In the genomic region with DNA sequence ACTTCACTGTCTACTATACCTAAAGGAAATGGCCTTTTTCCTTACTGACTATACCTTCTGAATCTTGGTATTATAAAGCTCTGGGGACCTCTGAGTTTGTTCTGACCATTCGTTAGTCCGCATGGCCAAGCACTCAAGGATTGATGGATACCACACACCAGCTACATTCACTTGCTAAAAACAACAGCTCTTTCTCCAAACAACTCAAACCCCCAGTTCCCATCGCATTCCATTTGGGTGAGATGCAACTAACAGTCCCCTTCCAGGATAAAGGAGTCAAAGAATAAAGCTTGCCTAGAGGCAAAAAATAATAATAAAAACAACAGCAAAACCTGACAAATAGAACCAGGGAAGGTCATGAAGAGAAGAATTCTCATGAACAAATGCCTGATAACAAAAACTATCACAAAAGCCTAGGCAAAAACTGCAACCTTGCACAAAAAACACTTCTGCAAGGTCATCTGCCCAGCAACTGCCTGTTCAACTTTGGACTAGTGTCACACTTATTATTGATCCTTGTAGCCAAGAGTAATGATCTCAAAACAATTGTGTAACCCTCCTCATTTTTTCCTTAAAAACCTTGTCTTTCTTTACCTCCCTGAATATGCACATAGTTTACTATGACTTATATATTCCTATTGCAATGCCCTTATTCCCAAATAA, we compare ENCODE assay signal across 31 cellular contexts.
DNase-seq lines count a peak whose midpoint lies in the region; ATAC-seq and TF ChIP-seq lines count a peak whose summit lies in the region.
"Had no signal": no experiment of that assay in that cellular context is flagged by ENCODE, and none has a peak within 500 bp of the region (broad histone marks: within the 10 kb centered on the region; RNA-seq: fewer than 3 reads in every experiment).

No MANE protein-coding gene starts in this region.

- H3K9me3 Mint-ChIP-seq in stimulated activated effector memory CD8-positive, alpha-beta T cell treated with anti-CD3 and anti-CD28 coated beads, Interleukin-12 subunit alpha, Interleukin-12 subunit beta, amount 100 ng/mL, for 72 hours: peaks cover 7% of the 10 kb centered on the region
- no peaks in the 10 kb centered on the region for H3K9me3 Mint-ChIP-seq in glutamatergic neuron (ENCODE audit: unreplicated experiment)
- H3K9me3 Mint-ChIP-seq: activated B cell treated with CpG ODN at 0.5 μM for 24 hours; activated naive CD8-positive, alpha-beta T cell treated with anti-CD3 and anti-CD28 coated beads, Interleukin-2, amount 10 ng/mL, durations not matched to agents 7 days and 5 days; memory B cell had no signal

- H3K9me2 ChIP-seq in hepatocyte (replicated peaks; ENCODE audit: insufficient read depth): no peaks in the 10 kb centered on the region

- no peaks in the 10 kb centered on the region for H3K79me2 ChIP-seq in hepatocyte

- H3K27ac Mint-ChIP-seq in stimulated activated effector memory CD8-positive, alpha-beta T cell treated with anti-CD3 and anti-CD28 coated beads, Interleukin-12 subunit alpha, Interleukin-12 subunit beta, amount 100 ng/mL, for 72 hours: no peak overlapping the region
- H3K27ac Mint-ChIP-seq in glutamatergic neuron (ENCODE audit: unreplicated experiment): no peak overlapping the region
- H3K27ac Mint-ChIP-seq: activated B cell treated with CpG ODN at 0.5 μM for 24 hours; activated naive CD8-positive, alpha-beta T cell treated with anti-CD3 and anti-CD28 coated beads, Interleukin-2, amount 10 ng/mL, durations not matched to agents 7 days and 5 days; CD4-positive, alpha-beta T cell; memory B cell; T-cell had no signal

- intact Hi-C loops in right lobe of liver (cut with DNase I): no loop called here

- H2AFZ ChIP-seq in hepatocyte: no peak overlapping the region

- 54% methylated on average over 3 of the region's 3 CpGs for WGBS in hepatocyte (ENCODE audit: low lambda C conversion rate, missing lambda C conversion rate)
- 24% methylated on average over 3 of the region's 3 CpGs for WGBS in right lobe of liver (ENCODE audit: insufficient coverage, low coverage, low lambda C conversion rate, missing lambda C conversion rate)

- DNase-seq in Daoy (ENCODE audit: low read depth) (peak; percentile 1), NCI-H226 (peak; percentile 57), hepatocyte (ENCODE audit: low spot score) (no peak), right lobe of liver (no peak), glutamatergic neuron (no peak), dermis blood vessel endothelial cell (no peak)
- DNase-seq in stimulated activated effector memory CD8-positive, alpha-beta T cell treated with anti-CD3 and anti-CD28 coated beads, Interleukin-12 subunit alpha, Interleukin-12 subunit beta, amount 100 ng/mL, for 72 hours (ENCODE audit: low spot score in 2 of 2): no peak
- DNase-seq: activated B cell treated with CpG ODN at 0.5 μM for 24 hours; activated gamma-delta T cell treated with Interleukin-2 at 50 U/mL for 16 hours; activated naive CD8-positive, alpha-beta T cell treated with anti-CD3 and anti-CD28 coated beads, Interleukin-2, amount 10 ng/mL, durations not matched to agents 7 days and 5 days; activated T-cell treated with anti-CD3 and anti-CD28 coated beads, Interleukin-2, amount 50 U/mL, for 48 hours; caudate nucleus; CD4-positive, alpha-beta T cell; effector memory CD4-positive, alpha-beta T cell; H7; heart left ventricle; left colon; NCI-H1092 treated with DMSO at 0.1 percent for 48 hours; NCI-H1694 treated with DMSO at 0.1 percent for 48 hours; NCI-H446 treated with DMSO at 0.1 percent for 48 hours; NCI-H82; posterior cingulate gyrus; sigmoid colon; stimulated activated CD4-positive, alpha-beta T cell treated with anti-CD3 and anti-CD28 coated beads, Interleukin-12 subunit alpha, Interleukin-12 subunit beta, amount 100 ng/mL, for 4 hours; stimulated activated CD4-positive, alpha-beta T cell treated with anti-CD3 and anti-CD28 coated beads, Interleukin-2, amount 100 ng/mL, for 48 hours; T-cell; tibial artery had no signal

- no peaks in the 10 kb centered on the region for H4K20me1 ChIP-seq in hepatocyte (ENCODE audit: insufficient read depth, poor library complexity, severe bottlenecking)

- no peaks in the 10 kb centered on the region for H3K36me3 Mint-ChIP-seq in stimulated activated effector memory CD8-positive, alpha-beta T cell treated with anti-CD3 and anti-CD28 coated beads, Interleukin-12 subunit alpha, Interleukin-12 subunit beta, amount 100 ng/mL, for 72 hours
- no peaks in the 10 kb centered on the region for H3K36me3 Mint-ChIP-seq in glutamatergic neuron (ENCODE audit: unreplicated experiment)
- H3K36me3 Mint-ChIP-seq: activated naive CD8-positive, alpha-beta T cell treated with anti-CD3 and anti-CD28 coated beads, Interleukin-2, amount 10 ng/mL, durations not matched to agents 7 days and 5 days; memory B cell; T-cell had no signal

- H3K4me3 ChIP-seq in hepatocyte (no peak overlapping the region), right lobe of liver (no peak overlapping the region)
- H3K4me3 ChIP-seq: ascending aorta, coronary artery, heart left ventricle, sigmoid colon, tibial artery had no signal

- TF ChIP-seq CTCF in hepatocyte (IDR thresholded peaks at IDR 0.05; ENCODE audit: poor library complexity) (no peak), right lobe of liver (IDR thresholded peaks at IDR 0.05) (no peak), glutamatergic neuron (IDR thresholded peaks at IDR 0.05; ENCODE audit: partially characterized antibody, unreplicated experiment) (no peak)

- H3K9me3 ChIP-seq in hepatocyte (ENCODE audit: low read depth): no peaks in the 10 kb centered on the region
- no peaks in the 10 kb centered on the region for H3K9me3 ChIP-seq in right lobe of liver
- H3K9me3 ChIP-seq: ascending aorta, heart left ventricle, sigmoid colon, tibial artery had no signal

- H3K4me3 Mint-ChIP-seq in stimulated activated effector memory CD8-positive, alpha-beta T cell treated with anti-CD3 and anti-CD28 coated beads, Interleukin-12 subunit alpha, Interleukin-12 subunit beta, amount 100 ng/mL, for 72 hours: no peak overlapping the region
- H3K4me3 Mint-ChIP-seq in glutamatergic neuron (ENCODE audit: unreplicated experiment): no peak overlapping the region
- H3K4me3 Mint-ChIP-seq: activated B cell treated with CpG ODN at 0.5 μM for 24 hours; activated naive CD8-positive, alpha-beta T cell treated with anti-CD3 and anti-CD28 coated beads, Interleukin-2, amount 10 ng/mL, durations not matched to agents 7 days and 5 days; CD4-positive, alpha-beta T cell; memory B cell; T-cell had no signal

- peaks cover 9% of the 10 kb centered on the region for H3K4me1 ChIP-seq in hepatocyte (ENCODE audit: insufficient read depth)
- peaks cover 0 to 31% (median 7%) of the 10 kb centered on the region in 4 donors for H3K4me1 ChIP-seq in right lobe of liver
- H3K4me1 ChIP-seq: ascending aorta, heart left ventricle, sigmoid colon, tibial artery had no signal

- ATAC-seq in right lobe of liver: peak; percentile 79 to 87 (median 82)
- no peak for ATAC-seq in stimulated activated effector memory CD8-positive, alpha-beta T cell treated with anti-CD3 and anti-CD28 coated beads, Interleukin-12 subunit alpha, Interleukin-12 subunit beta, amount 100 ng/mL, for 72 hours
- no peak for ATAC-seq in HG02610 (IDR thresholded peaks at IDR 0.05; ENCODE audit: unreplicated experiment)
- ATAC-seq: heart left ventricle, left colon, T-cell had no signal

- no peaks in the 10 kb centered on the region for H3K27me3 Mint-ChIP-seq in glutamatergic neuron (ENCODE audit: unreplicated experiment)
- H3K27me3 Mint-ChIP-seq: activated B cell treated with CpG ODN at 0.5 μM for 24 hours; activated naive CD8-positive, alpha-beta T cell treated with anti-CD3 and anti-CD28 coated beads, Interleukin-2, amount 10 ng/mL, durations not matched to agents 7 days and 5 days; CD4-positive, alpha-beta T cell; memory B cell; T-cell had no signal

- no peaks in the 10 kb centered on the region for H3K36me3 ChIP-seq in hepatocyte (replicated peaks; ENCODE audit: insufficient read depth, low read depth)
- H3K36me3 ChIP-seq in right lobe of liver: no peaks in the 10 kb centered on the region
- H3K36me3 ChIP-seq: ascending aorta, heart left ventricle, sigmoid colon, tibial artery had no signal

- no peaks in the 10 kb centered on the region for H3K4me1 Mint-ChIP-seq in stimulated activated effector memory CD8-positive, alpha-beta T cell treated with anti-CD3 and anti-CD28 coated beads, Interleukin-12 subunit alpha, Interleukin-12 subunit beta, amount 100 ng/mL, for 72 hours
- H3K4me1 Mint-ChIP-seq in glutamatergic neuron (ENCODE audit: low read depth, unreplicated experiment): no peaks in the 10 kb centered on the region
- H3K4me1 Mint-ChIP-seq: activated B cell treated with CpG ODN at 0.5 μM for 24 hours; activated naive CD8-positive, alpha-beta T cell treated with anti-CD3 and anti-CD28 coated beads, Interleukin-2, amount 10 ng/mL, durations not matched to agents 7 days and 5 days; memory B cell; T-cell had no signal

- H3K27ac ChIP-seq in hepatocyte (peak overlapping the region; percentile 13), right lobe of liver (peak overlapping the region in 2 of 3 donors; percentile 12 to 26)
- H3K27ac ChIP-seq: ascending aorta, coronary artery, heart left ventricle, sigmoid colon, tibial artery had no signal

- H3K27me3 ChIP-seq in hepatocyte: no peaks in the 10 kb centered on the region
- H3K27me3 ChIP-seq in right lobe of liver: no peaks in the 10 kb centered on the region
- H3K27me3 ChIP-seq: ascending aorta, heart left ventricle, sigmoid colon, tibial artery had no signal

- no peak for TF ChIP-seq POLR2A in right lobe of liver (IDR thresholded peaks at IDR 0.05)

- no peak overlapping the region for H3K4me2 ChIP-seq in hepatocyte

Comparison
In these comparisons a context has a peak if more than half of its experiments do, and no peak if none do; other contexts are left out.
1. DNase-seq: peak in Daoy (single experiment) and NCI-H226 (single experiment); none in hepatocyte (single experiment), right lobe of liver (0 of 3), stimulated activated effector memory CD8-positive, alpha-beta T cell treated with anti-CD3 and anti-CD28 coated beads, Interleukin-12 subunit alpha, Interleukin-12 subunit beta, amount 100 ng/mL, for 72 hours (0 of 2), glutamatergic neuron (single experiment) and dermis blood vessel endothelial cell (single experiment).
2. ATAC-seq: peak in right lobe of liver (4 of 4); none in stimulated activated effector memory CD8-positive, alpha-beta T cell treated with anti-CD3 and anti-CD28 coated beads, Interleukin-12 subunit alpha, Interleukin-12 subunit beta, amount 100 ng/mL, for 72 hours (single experiment) and HG02610 (single experiment).